ENCODE assay signal across 8 cellular contexts in the genomic region with DNA sequence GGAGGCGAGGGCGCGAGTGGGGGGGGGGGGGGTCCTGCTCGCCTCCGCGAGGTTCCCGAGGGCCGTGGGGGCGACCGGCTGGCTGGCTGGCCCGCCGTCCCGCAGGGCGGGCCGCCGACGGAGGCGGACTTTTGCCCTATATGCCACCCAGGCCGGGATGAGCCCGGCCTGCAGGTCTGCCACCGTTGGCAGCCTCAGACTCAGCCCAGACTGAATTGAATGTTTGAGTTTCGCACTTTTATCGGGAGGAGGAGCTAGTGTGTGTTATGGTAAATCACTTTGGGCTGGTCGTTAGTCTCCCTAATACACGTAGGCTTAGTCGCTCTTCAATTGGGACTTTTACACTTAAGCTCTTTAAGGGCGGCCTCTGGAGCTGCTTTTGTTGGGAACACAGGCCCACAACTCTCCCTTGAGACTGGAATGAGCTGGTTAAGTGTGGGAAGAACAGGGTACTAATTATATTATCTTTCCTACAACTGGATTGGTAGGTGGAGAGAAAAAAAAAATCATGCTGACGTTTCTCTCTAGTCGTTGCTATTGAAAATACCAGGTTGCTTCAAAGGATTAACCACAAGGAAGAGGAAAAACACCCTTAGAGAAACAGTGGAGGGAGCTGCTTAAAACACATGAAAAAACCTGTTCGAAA. TPM values are rescaled to one million over a fixed set of nuclear protein-coding genes. Genes with fewer than 3 reads are reported as not detected.
DNase-seq lines count a peak whose midpoint lies in the region; ATAC-seq and TF ChIP-seq lines count a peak whose summit lies in the region.

No MANE protein-coding gene starts in this region.

- ATAC-seq in GM18498 (IDR thresholded peaks at IDR 0.05; ENCODE audit: unreplicated experiment) (peak; percentile 25), HG02970 (IDR thresholded peaks at IDR 0.05; ENCODE audit: low FRiP score, unreplicated experiment) (peak; percentile 15)

- H3K27ac ChIP-seq in ACC112 (ENCODE audit: low read depth, low read length) (peak overlapping the region; percentile 98), duodenal mucosa (ENCODE audit: low read depth, low read length) (peak overlapping the region; percentile 95), transverse colon (peak overlapping the region; percentile 97 to 100 (median 100))

- TF ChIP-seq CTCF in transverse colon (IDR thresholded peaks at IDR 0.05): peak in 1 of 5 experiments; percentile 9

- H2AFZ ChIP-seq in ACC112 (ENCODE audit: low read length, unreplicated experiment): no peak overlapping the region

- no peaks in the 10 kb centered on the region for H3K9me3 ChIP-seq in duodenal mucosa (ENCODE audit: control insufficient read depth in 1 of 2, low read length in 2 of 2)
- no peaks in the 10 kb centered on the region for H3K9me3 ChIP-seq in transverse colon

- H3K27me3 ChIP-seq in ACC112 (ENCODE audit: insufficient read depth, low read length) (no peaks in the 10 kb centered on the region), duodenal mucosa (ENCODE audit: control insufficient read depth in 1 of 2, insufficient read depth in 2 of 2, low read length in 2 of 2) (no peaks in the 10 kb centered on the region), transverse colon (no peaks in the 10 kb centered on the region)

- intact Hi-C loops in transverse colon (cut with DNase I; ENCODE audit: low total_unique reads): loop anchor here (2.0 to 10.0 kb wide), 5 partner anchors 74 to 471 kb away; no protein-coding TSS in a partner anchor

- peak; percentile 84 for TF ChIP-seq POLR2A in transverse colon (IDR thresholded peaks at IDR 0.05)

- DNase-seq in NCI-H1694 treated with DMSO at 0.1 percent for 48 hours (lab: John Stamatoyannopoulos, UW): peak; percentile 91
- peak; percentile 67 for DNase-seq in T follicular helper cell (ENCODE audit: low read depth)
- DNase-seq in medulla oblongata (ENCODE audit: extremely low spot score): peak; percentile 78
- no peak for DNase-seq in transverse colon

- WGBS in transverse colon (ENCODE audit: low coverage in 1 of 2), 2 donors: 1 to 2% methylated on average over 6 to 19 of the region's 30 CpGs

- peaks cover 43% of the 10 kb centered on the region for H3K4me1 ChIP-seq in ACC112 (ENCODE audit: control insufficient read depth, insufficient read depth, low read length, unreplicated experiment)
- peaks cover 32 to 43% of the 10 kb centered on the region in 2 donors for H3K4me1 ChIP-seq in duodenal mucosa (ENCODE audit: control insufficient read depth in 1 of 2, insufficient read depth in 2 of 2, low read length in 2 of 2)
- peaks cover 29 to 40% (median 35%) of the 10 kb centered on the region in 4 donors for H3K4me1 ChIP-seq in transverse colon

- H3K36me3 ChIP-seq in ACC112 (ENCODE audit: insufficient read depth, low read length) (peaks cover 17% of the 10 kb centered on the region), duodenal mucosa (ENCODE audit: control insufficient read depth in 1 of 2, insufficient read depth in 2 of 2, low read length in 2 of 2) (peaks cover 16 to 18% of the 10 kb centered on the region in 2 donors), transverse colon (peaks cover 0 to 22% (median 5%) of the 10 kb centered on the region in 4 donors)

- H3K4me3 ChIP-seq in ACC112 (ENCODE audit: low read depth, low read length) (peak overlapping the region; percentile 86), duodenal mucosa (ENCODE audit: low read depth in 1 of 2, low read length in 2 of 2) (peak overlapping the region; percentile 50 to 77), transverse colon (peak overlapping the region in 3 of 4 donors; percentile 43 to 71 (median 51))

- H3K9ac ChIP-seq in duodenal mucosa (ENCODE audit: low read depth in 1 of 2, low read length in 2 of 2): peak overlapping the region; percentile 86 to 99

- in situ Hi-C loops in transverse colon (cut with MboI; ENCODE audit: low pct_ligation_motif_present in 1 of 4, low pct_unique_long_range_greater_than_20kb in 1 of 4, low sequenced_read_pairs in 3 of 4): loop anchor here in 3 of 4 donors (5.0 to 25.0 kb wide), 6 partner anchors 106 to 471 kb away; no protein-coding TSS in a partner anchor

- TF ChIP-seq EP300 in transverse colon (IDR thresholded peaks at IDR 0.05; ENCODE audit: low read depth): no peak

- peaks cover 35% of the 10 kb centered on the region for H3K79me2 ChIP-seq in ACC112 (ENCODE audit: control insufficient read depth, insufficient read depth, low read length, unreplicated experiment)

RNA-seq across cellular contexts. Expression of gene IRF2BP2, which starts 1.3 kb away (rescaled TPM):
- total RNA-seq in transverse colon: 100 to 1,000 TPM in 1 of 4 donors, 10 to 100 TPM in 3; 82.7 to 120 (median 93.3) TPM
